7 cellular contexts compared by ENCODE assay signal in genomic region chr22:24208012-24208749, GRCh38. TPM values are rescaled to one million over a fixed set of nuclear protein-coding genes. Genes with fewer than 3 reads are reported as not detected.
DNase-seq lines count a peak whose midpoint lies in the region; ATAC-seq and TF ChIP-seq lines count a peak whose summit lies in the region.

No MANE protein-coding gene starts in this region.

- peaks cover 33% of the 10 kb centered on the region for H3K4me1 Mint-ChIP-seq in neural progenitor cell

- H3K9me3 Mint-ChIP-seq in neural progenitor cell, result peaks cover 3% of the 10 kb centered on the region

- no peaks in the 10 kb centered on the region for H3F3A ChIP-seq in neural progenitor cell (ENCODE audit: low read depth)

- no peak overlapping the region for H3K9ac ChIP-seq in neural progenitor cell

- H3K79me2 ChIP-seq in neural progenitor cell (ENCODE audit: low read depth), result no peaks in the 10 kb centered on the region

- no peak for ATAC-seq in HG02642 (IDR thresholded peaks at IDR 0.05; ENCODE audit: poor library complexity, unreplicated experiment)

- no peaks in the 10 kb centered on the region for H3K36me3 Mint-ChIP-seq in neural progenitor cell

- TF ChIP-seq CTCF in HFF-Myc (IDR thresholded peaks at IDR 0.05; ENCODE audit: low read depth, low read length, missing control alignments), result no peak
- TF ChIP-seq CTCF in esophagus squamous epithelium (IDR thresholded peaks at IDR 0.05), result no peak
- TF ChIP-seq CTCF in neural progenitor cell (IDR thresholded peaks at IDR 0.05), result no peak

- H3K27ac Mint-ChIP-seq in neural progenitor cell, result peak overlapping the region; percentile 88

- H3K4me2 ChIP-seq in neural progenitor cell, result no peak overlapping the region

- H3K36me3 ChIP-seq in esophagus squamous epithelium (no peaks in the 10 kb centered on the region), neural progenitor cell (no peaks in the 10 kb centered on the region)

- intact Hi-C loops in esophagus squamous epithelium (cut with DNase I), result no loop called here

- H4K20me1 ChIP-seq in neural progenitor cell (ENCODE audit: low read depth), result no peaks in the 10 kb centered on the region

- peaks cover 9% of the 10 kb centered on the region for H3K27me3 Mint-ChIP-seq in neural progenitor cell (ENCODE audit: insufficient read depth, low read depth)

- H3K27me3 ChIP-seq in esophagus squamous epithelium (no peaks in the 10 kb centered on the region), neural progenitor cell (no peaks in the 10 kb centered on the region)

- H3K4me3 Mint-ChIP-seq in neural progenitor cell, result no peak overlapping the region

- peak overlapping the region; percentile 74 to 88 (median 84) for H3K27ac ChIP-seq in esophagus squamous epithelium
- no peak overlapping the region for H3K27ac ChIP-seq in neural progenitor cell

- H3K4me1 ChIP-seq in esophagus squamous epithelium, result peaks cover 11 to 47% (median 19%) of the 10 kb centered on the region in 3 donors
- no peaks in the 10 kb centered on the region for H3K4me1 ChIP-seq in neural progenitor cell

- TF ChIP-seq POLR2A in esophagus squamous epithelium (IDR thresholded peaks at IDR 0.05), result no peak

- no peak overlapping the region for H3K4me3 ChIP-seq in HFF-Myc (replicated peaks; ENCODE audit: low read depth, low read length)
- H3K4me3 ChIP-seq in esophagus squamous epithelium, result no peak overlapping the region
- H3K4me3 ChIP-seq in neural progenitor cell, result no peak overlapping the region

- 3 to 4% methylated on average over 2 of the region's 2 CpGs for whole genome bisulfite sequencing in esophagus squamous epithelium, 2 donors

- H3K9me3 ChIP-seq in esophagus squamous epithelium (no peaks in the 10 kb centered on the region), neural progenitor cell (ENCODE audit: low read depth) (no peaks in the 10 kb centered on the region)

- DNase-seq in HFF-Myc (ENCODE audit: extremely low read depth, low read depth) (peak; percentile 48), SKM-1 treated with dmso at 0.1 percent for 144 hours (lab: John Stamatoyannopoulos, UW; ENCODE audit: unreplicated experiment) (peak; percentile 88), esophagus squamous epithelium (lab: John Stamatoyannopoulos, UW) (no peak), neural progenitor cell (ENCODE audit: low spot score) (no peak), COLO668 (lab: John Stamatoyannopoulos, UW; ENCODE audit: unreplicated experiment) (no peak), COR-L47 (lab: John Stamatoyannopoulos, UW) (no peak)

- no peak overlapping the region for H2AFZ ChIP-seq in neural progenitor cell (replicated peaks)

RNA-seq across cellular contexts. Expression of gene SUSD2, which starts 26.9 kb away (rescaled TPM):
- total RNA-seq in esophagus squamous epithelium, result 1 to 10 TPM; 1.1 to 2.5 (median 1.6) TPM
- 0.02 and 0.25 TPM in 2 replicates for total RNA-seq in neural progenitor cell (ENCODE audit: low replicate concordance)

RNA-seq across cellular contexts. Expression of gene GGT5, which starts 36.7 kb away (rescaled TPM):
- total RNA-seq in esophagus squamous epithelium, result 10 to 100 TPM in 2 of 4 donors, 1 to 10 TPM in 2; 2.6 to 26.5 (median 7.1) TPM
- total RNA-seq in neural progenitor cell (ENCODE audit: low replicate concordance), result not detected in 2 replicates

Comparison
In these comparisons a context has a peak if more than half of its experiments do, and no peak if none do; other contexts are left out.
1. DNase-seq: peak in HFF-Myc (single experiment) and SKM-1 treated with dmso at 0.1 percent for 144 hours (single experiment); none in esophagus squamous epithelium (single experiment), neural progenitor cell (single experiment), COLO668 (single experiment) and COR-L47 (single experiment).